ENCODE assay signal across 11 cellular contexts in the genomic region with DNA sequence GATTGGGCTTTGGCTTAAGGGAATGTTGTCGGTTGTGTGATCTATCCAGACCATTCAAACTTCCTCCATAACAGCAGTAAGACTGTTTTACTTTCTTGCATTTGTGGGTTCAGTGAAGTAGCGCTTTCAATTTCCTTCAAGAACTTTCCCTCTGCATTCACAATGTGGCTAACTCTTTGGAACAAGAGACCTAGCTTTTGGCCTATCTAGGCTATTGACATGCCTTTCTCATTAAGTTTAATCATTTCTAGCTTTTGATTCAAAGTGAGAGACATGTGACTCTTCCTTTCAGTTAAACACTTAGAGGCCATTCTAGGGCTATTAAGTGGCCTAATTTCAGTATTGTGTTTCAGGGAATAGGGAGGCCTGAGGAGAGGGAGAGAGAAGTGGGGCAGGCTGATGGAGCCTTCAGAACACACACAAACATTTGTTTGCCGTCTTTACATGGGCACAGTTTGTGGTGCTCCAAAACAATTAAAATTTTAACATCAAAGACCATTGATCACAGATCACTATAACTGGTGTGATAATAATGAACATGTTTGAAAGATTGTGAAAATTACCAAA. TPM values are rescaled to one million over a fixed set of nuclear protein-coding genes. Genes with fewer than 3 reads are reported as not detected.
A peak's percentile ranks its signal among the peaks of the same experiment; 100 is the strongest.
DNase-seq lines count a peak whose midpoint lies in the region; ATAC-seq, FAIRE-seq and TF ChIP-seq lines count a peak whose summit lies in the region.
"Had no signal": no experiment of that assay in that cellular context is flagged by ENCODE, and none has a peak within 500 bp of the region (broad histone marks: within the 10 kb centered on the region; RNA-seq: fewer than 3 reads in every experiment).

No MANE protein-coding gene starts in this region.

- BruUV-seq in HepG2 (replicated peaks; lab: Mats Ljungman, UMichigan): no TSS peak

- DNase-seq in activated CD4-positive, alpha-beta T cell treated with anti-CD3 and anti-CD28 coated beads for 36 hours: no peak
- no peak for DNase-seq in activated CD4-positive, alpha-beta T cell treated with anti-CD3 and anti-CD28 coated beads, Interleukin-2, amount 50 U/mL, for 48 hours
- no peak for DNase-seq in memory B cell (ENCODE audit: low spot score in 2 of 2)
- no peak for DNase-seq in HepG2 (ENCODE audit: low spot score)
- DNase-seq in Karpas-422: no peak
- no peak for DNase-seq in GM13977 (ENCODE audit: low spot score)

- no peak for FAIRE-seq in HepG2 (lab: Jason Lieb, UNC)
- FAIRE-seq: G401.6 had no signal

- peaks cover 46% of the 10 kb centered on the region for H3K36me3 Mint-ChIP-seq in activated CD4-positive, alpha-beta T cell treated with anti-CD3 and anti-CD28 coated beads for 36 hours (ENCODE audit: low read depth)
- peaks cover 23% of the 10 kb centered on the region for H3K36me3 Mint-ChIP-seq in memory B cell

- POLR2A ChIA-PET in activated CD4-positive, alpha-beta T cell treated with anti-CD3 and anti-CD28 coated beads for 36 hours (lab: Charles Lee): no interaction called here
- POLR2A ChIA-PET in HepG2 (lab: Yijun Ruan, JAX): interaction anchor here (1.3 kb wide), 1 partner anchor 60 kb away, joined by 3 read pairs; the partner anchor contains the start of gene METAP1

- no peaks in the 10 kb centered on the region for H3K27me3 Mint-ChIP-seq in activated CD4-positive, alpha-beta T cell treated with anti-CD3 and anti-CD28 coated beads for 36 hours
- H3K27me3 Mint-ChIP-seq in memory B cell: no peaks in the 10 kb centered on the region

- peaks cover 44% of the 10 kb centered on the region for H3K4me1 Mint-ChIP-seq in activated CD4-positive, alpha-beta T cell treated with anti-CD3 and anti-CD28 coated beads for 36 hours
- H3K4me1 Mint-ChIP-seq in memory B cell: peaks cover 12% of the 10 kb centered on the region

- no peak for TF ChIP-seq RAD21 in HepG2 (CRISPR knock-in tag; IDR thresholded peaks at IDR 0.05)

- TF ChIP-seq CTCF in HepG2 (CRISPR knock-in tag; IDR thresholded peaks at IDR 0.05) (no peak), GM13977 (IDR thresholded peaks at IDR 0.05; ENCODE audit: extremely low read depth, insufficient read depth, missing control alignments) (no peak)

- peak; percentile 23 for ATAC-seq in activated CD4-positive, alpha-beta T cell treated with anti-CD3 and anti-CD28 coated beads for 36 hours
- peak; percentile 60 for ATAC-seq in GM21529 (IDR thresholded peaks at IDR 0.05; ENCODE audit: unreplicated experiment)
- ATAC-seq in HG03378 (IDR thresholded peaks at IDR 0.05; ENCODE audit: unreplicated experiment): peak; percentile 58
- no peak for ATAC-seq in memory B cell (ENCODE audit: low read depth)
- no peak for ATAC-seq in HepG2
- ATAC-seq: Panc1 had no signal

- peaks cover 2% of the 10 kb centered on the region; the same call in 1 of the 2 replicates for H4K20me1 ChIP-seq in HepG2 (ENCODE audit: insufficient read depth, low read length)
- no peaks in the 10 kb centered on the region for H4K20me1 ChIP-seq in Karpas-422 (ENCODE audit: insufficient read depth, low read depth, low read length)

- H2AFZ ChIP-seq in HepG2 (ENCODE audit: low read length) (no peak overlapping the region), Karpas-422 (ENCODE audit: low read length) (no peak overlapping the region)

- no peaks in the 10 kb centered on the region for H3K9me2 ChIP-seq in Karpas-422 (replicated peaks; ENCODE audit: insufficient read depth, low read length)

- no peak overlapping the region for H3K4me3 Mint-ChIP-seq in activated CD4-positive, alpha-beta T cell treated with anti-CD3 and anti-CD28 coated beads for 36 hours
- H3K4me3 Mint-ChIP-seq in memory B cell: no peak overlapping the region

- TF ChIP-seq EP300 in HepG2 (IDR thresholded peaks at IDR 0.05; ENCODE audit: low read depth in 2 of 2, low read length in 2 of 2): no peak
- TF ChIP-seq EP300 in HepG2 (CRISPR knock-in tag; IDR thresholded peaks at IDR 0.05; ENCODE audit: borderline replicate concordance): no peak

- in situ Hi-C loops in HepG2 (cut with HindIII; ENCODE audit: extremely low pct_ligation_motif_present, low pct_unique_long_range_greater_than_20kb): no loop called here
- in situ Hi-C loops in GM13977 (cut with MboI; ENCODE audit: low pct_unique_long_range_greater_than_20kb, low sequenced_read_pairs, unreplicated experiment): no loop called here

- TF ChIP-seq POLR2A in HepG2 (IDR thresholded peaks at IDR 0.05; ENCODE audit: insufficient read depth in 1 of 2, low read depth in 2 of 2, low read length in 2 of 2): no peak

- WGBS in HepG2 (ENCODE audit: low lambda C conversion rate): 94% methylated on average over 3 of the region's 3 CpGs

- H3K4me1 ChIP-seq in HepG2 (ENCODE audit: insufficient read depth, low read length): 0 out of 2 replicates have a peak, but pooled peaks cover 6% of the 10 kb centered on the region
- H3K4me1 ChIP-seq in Karpas-422 (ENCODE audit: low read length): peaks cover 22% of the 10 kb centered on the region

- CTCF ChIA-PET in activated CD4-positive, alpha-beta T cell treated with anti-CD3 and anti-CD28 coated beads for 36 hours (lab: Charles Lee): interaction anchor here (0.6 to 5.5 kb wide), 7 partner anchors 13 to 358 kb away, joined by 3 to 91 read pairs (median 4); partner anchors contain the start of genes EIF4E and METAP1
- CTCF ChIA-PET in HepG2 (lab: Yijun Ruan, JAX; ENCODE audit: low intra/inter-chr PET ratio, low total read pairs): no interaction called here

- H3K4me2 ChIP-seq in HepG2 (ENCODE audit: low read depth, low read length) (no peak overlapping the region), Karpas-422 (ENCODE audit: low read depth, low read length, poor library complexity, severe bottlenecking) (no peak overlapping the region)

- H3K27me3 ChIP-seq in HepG2 (ENCODE audit: control insufficient read depth in 1 of 2, insufficient read depth in 2 of 2, low read length in 2 of 2) (no peaks in the 10 kb centered on the region), Karpas-422 (ENCODE audit: low read length) (no peaks in the 10 kb centered on the region)
- H3K27me3 ChIP-seq: ascending aorta had no signal

- no peaks in the 10 kb centered on the region for H3K9me3 Mint-ChIP-seq in activated CD4-positive, alpha-beta T cell treated with anti-CD3 and anti-CD28 coated beads for 36 hours (ENCODE audit: low read depth)
- H3K9me3 Mint-ChIP-seq in memory B cell: no peaks in the 10 kb centered on the region

- peak overlapping the region; percentile 63 for H3K27ac Mint-ChIP-seq in activated CD4-positive, alpha-beta T cell treated with anti-CD3 and anti-CD28 coated beads for 36 hours
- H3K27ac Mint-ChIP-seq in memory B cell: peak overlapping the region; percentile 84

- H3K9ac ChIP-seq in HepG2 (ENCODE audit: insufficient read depth, low read depth, low read length) (no peak overlapping the region), Karpas-422 (ENCODE audit: low read length) (no peak overlapping the region)

- H3K27ac ChIP-seq in HepG2 (ENCODE audit: extremely low read length, insufficient read depth, low read length) (no peak overlapping the region), Karpas-422 (ENCODE audit: low read length) (no peak overlapping the region)
- H3K27ac ChIP-seq: ascending aorta had no signal

- H3K36me3 ChIP-seq in HepG2 (replicated peaks in 1 of 2; ENCODE audit: control insufficient read depth in 1 of 2, insufficient read depth in 2 of 2, low read length in 2 of 2): peaks cover 12 to 61% of the 10 kb centered on the region in 2 experiments
- H3K36me3 ChIP-seq in Karpas-422 (ENCODE audit: insufficient read depth, low read length): peaks cover 40% of the 10 kb centered on the region

- H3K9me3 ChIP-seq in HepG2 (ENCODE audit: low read length) (no peaks in the 10 kb centered on the region), Karpas-422 (ENCODE audit: low read length) (no peaks in the 10 kb centered on the region)
- H3K9me3 ChIP-seq: ascending aorta had no signal

- intact Hi-C loops in activated CD4-positive, alpha-beta T cell treated with anti-CD3 and anti-CD28 coated beads for 36 hours (cut with DNase I, micrococcal nuclease): loop anchor here (1.0 to 10.0 kb wide), 7 partner anchors 392 to 910 kb away; partner anchors contain the start of genes RAP1GDS1 (in 2 of the 2), STPG2 (in 1 of the 2) and TSPAN5 (in 1 of the 2)
- intact Hi-C loops in HepG2 (cut with micrococcal nuclease; ENCODE audit: unreplicated experiment): no loop called here

- no peak overlapping the region for H3K4me3 ChIP-seq in HepG2 (replicated peaks in 1 of 3; ENCODE audit: insufficient read depth in 1 of 3, low read depth in 2 of 3, low read length in 3 of 3)
- H3K4me3 ChIP-seq in Karpas-422 (ENCODE audit: low read length): no peak overlapping the region
- H3K4me3 ChIP-seq: ascending aorta had no signal

- H3K79me2 ChIP-seq in HepG2 (ENCODE audit: insufficient read depth, low read length) (no peaks in the 10 kb centered on the region), Karpas-422 (ENCODE audit: low read length) (peaks cover 35% of the 10 kb centered on the region)

RNA-seq across cellular contexts. Expression of gene ADH5, which starts 34.1 kb away (rescaled TPM):
- 100 to 1,000 TPM in 1 of 2 experiments, 10 to 100 TPM in 1; 81.3 to 119 TPM for total RNA-seq in activated CD4-positive, alpha-beta T cell treated with anti-CD3 and anti-CD28 coated beads for 36 hours
- 512 and 855 TPM in 2 replicates for total RNA-seq in HepG2 (2016; rRNA removed; fragmentation: Illumina TruSeq; extraction: Trizol)
- 80.2 and 94.4 TPM in 2 replicates for total RNA-seq in HepG2 (2016; cell fraction: cytosol; rRNA removed; fragmentation: Illumina TruSeq; extraction: Trizol; ENCODE audit: low read depth)
- 498 and 849 TPM in 2 replicates for total RNA-seq in HepG2 (2016; cell fraction: insoluble cytoplasmic fraction; rRNA removed; fragmentation: Illumina TruSeq; extraction: Trizol)
- total RNA-seq in HepG2 (2016; cell fraction: membrane; rRNA removed; fragmentation: Illumina TruSeq; extraction: Trizol): 132 and 158 TPM in 2 replicates
- total RNA-seq in HepG2 (2016; cell fraction: nucleus; rRNA removed; fragmentation: Illumina TruSeq; extraction: Trizol): 225 and 246 TPM in 2 replicates
- polyA plus RNA-seq in HepG2 (2011; rRNA removed): 265 and 349 TPM in 2 replicates
- polyA plus RNA-seq in HepG2 (2011; cell fraction: cytosol; rRNA removed): 173 and 271 TPM in 2 replicates
- 57.3 and 77.4 TPM in 2 replicates for polyA plus RNA-seq in HepG2 (2011; cell fraction: nucleus; rRNA removed)
- 387 and 400 TPM in 2 replicates for polyA plus RNA-seq in HepG2 (2012)
- 85.2 and 90.0 TPM in 2 replicates for polyA plus RNA-seq in HepG2 (2016; cell fraction: cytosol; fragmentation: Illumina TruSeq; extraction: Trizol; ENCODE audit: low read depth)
- polyA plus RNA-seq in HepG2 (2016; cell fraction: insoluble cytoplasmic fraction; fragmentation: Illumina TruSeq; extraction: Trizol; ENCODE audit: low read depth): 704 and 752 TPM in 2 replicates
- 97.9 and 110 TPM in 2 replicates for polyA plus RNA-seq in HepG2 (2016; cell fraction: membrane; fragmentation: Illumina TruSeq; extraction: Trizol; ENCODE audit: low read depth)
- polyA plus RNA-seq in HepG2 (2016; cell fraction: nucleus; fragmentation: Illumina TruSeq; extraction: Trizol; ENCODE audit: insufficient read depth, low read depth): 246 and 258 TPM in 2 replicates
- polyA minus RNA-seq in HepG2 (2011; rRNA and poly(A)+ RNA removed; ENCODE audit: low replicate concordance): 86.8 and 216 TPM in 2 replicates
- polyA minus RNA-seq in HepG2 (2011; cell fraction: cytosol; rRNA and poly(A)+ RNA removed): 133 and 142 TPM in 2 replicates
- polyA minus RNA-seq in HepG2 (2011; cell fraction: nucleus; rRNA and poly(A)+ RNA removed): 142 and 207 TPM in 2 replicates
- total RNA-seq in Karpas-422 (2014; rRNA removed; shearing (Covaris generic); ENCODE audit: low replicate concordance): 64.3 and 67.7 TPM in 2 replicates

RNA-seq across cellular contexts. Expression of gene METAP1, which starts 59.0 kb away (rescaled TPM):
- total RNA-seq in activated CD4-positive, alpha-beta T cell treated with anti-CD3 and anti-CD28 coated beads for 36 hours: 10 to 100 TPM; 67.9 to 75.2 TPM
- 44.9 and 64.9 TPM in 2 replicates for total RNA-seq in HepG2 (2016; rRNA removed; fragmentation: Illumina TruSeq; extraction: Trizol)
- total RNA-seq in HepG2 (2016; cell fraction: cytosol; rRNA removed; fragmentation: Illumina TruSeq; extraction: Trizol; ENCODE audit: low read depth): 8.5 and 8.7 TPM in 2 replicates
- 45.2 and 57.5 TPM in 2 replicates for total RNA-seq in HepG2 (2016; cell fraction: insoluble cytoplasmic fraction; rRNA removed; fragmentation: Illumina TruSeq; extraction: Trizol)
- 25.3 and 33.1 TPM in 2 replicates for total RNA-seq in HepG2 (2016; cell fraction: membrane; rRNA removed; fragmentation: Illumina TruSeq; extraction: Trizol)
- total RNA-seq in HepG2 (2016; cell fraction: nucleus; rRNA removed; fragmentation: Illumina TruSeq; extraction: Trizol): 45.5 and 49.9 TPM in 2 replicates
- 39.1 and 53.5 TPM in 2 replicates for polyA plus RNA-seq in HepG2 (2011; rRNA removed)
- polyA plus RNA-seq in HepG2 (2011; cell fraction: cytosol; rRNA removed): 34.1 and 44.5 TPM in 2 replicates
- 33.0 and 39.6 TPM in 2 replicates for polyA plus RNA-seq in HepG2 (2011; cell fraction: nucleus; rRNA removed)
- polyA plus RNA-seq in HepG2 (2012): 72.1 and 96.8 TPM in 2 replicates
- 5.6 and 11.0 TPM in 2 replicates for polyA plus RNA-seq in HepG2 (2016; cell fraction: cytosol; fragmentation: Illumina TruSeq; extraction: Trizol; ENCODE audit: low read depth)
- polyA plus RNA-seq in HepG2 (2016; cell fraction: insoluble cytoplasmic fraction; fragmentation: Illumina TruSeq; extraction: Trizol; ENCODE audit: low read depth): 71.3 and 71.6 TPM in 2 replicates
- 21.0 and 26.3 TPM in 2 replicates for polyA plus RNA-seq in HepG2 (2016; cell fraction: membrane; fragmentation: Illumina TruSeq; extraction: Trizol; ENCODE audit: low read depth)
- 63.4 and 65.6 TPM in 2 replicates for polyA plus RNA-seq in HepG2 (2016; cell fraction: nucleus; fragmentation: Illumina TruSeq; extraction: Trizol; ENCODE audit: insufficient read depth, low read depth)
- polyA minus RNA-seq in HepG2 (2011; rRNA and poly(A)+ RNA removed; ENCODE audit: low replicate concordance): 59.9 and 94.0 TPM in 2 replicates
- 41.7 and 52.1 TPM in 2 replicates for polyA minus RNA-seq in HepG2 (2011; cell fraction: cytosol; rRNA and poly(A)+ RNA removed)
- 85.4 and 89.1 TPM in 2 replicates for polyA minus RNA-seq in HepG2 (2011; cell fraction: nucleus; rRNA and poly(A)+ RNA removed)
- total RNA-seq in Karpas-422 (2014; rRNA removed; shearing (Covaris generic); ENCODE audit: low replicate concordance): 81.8 and 95.4 TPM in 2 replicates

Comparison
In these comparisons a context has a peak if more than half of its experiments do, and no peak if none do; other contexts are left out.
1. ATAC-seq: peak in activated CD4-positive, alpha-beta T cell treated with anti-CD3 and anti-CD28 coated beads for 36 hours (single experiment), GM21529 (single experiment) and HG03378 (single experiment); none in memory B cell (single experiment) and HepG2 (single experiment).